1 cellular context compared by ENCODE assay signal in the genomic region with DNA sequence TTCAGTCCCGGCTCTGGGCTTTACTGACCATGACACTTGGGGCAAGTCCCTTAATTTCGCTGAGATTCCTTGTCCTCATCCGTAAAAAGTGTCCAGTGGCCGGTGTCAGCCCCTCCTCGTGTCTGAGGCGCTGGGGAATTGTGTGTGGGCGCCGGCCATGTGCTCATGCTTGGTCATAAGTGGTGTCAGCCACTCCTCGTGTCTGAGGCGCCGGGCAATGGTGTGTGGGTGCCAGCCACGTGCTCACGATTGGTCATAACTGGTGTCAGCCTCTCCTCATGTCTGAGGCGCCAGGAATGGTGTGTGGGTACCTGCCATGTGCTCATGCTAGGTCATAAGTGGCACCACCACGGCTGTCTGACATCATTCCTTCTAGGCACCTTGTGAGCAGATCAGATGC.
TF ChIP-seq lines count a peak whose summit lies in the region.

No MANE protein-coding gene starts in this region.

TF ChIP-seq in WTC11, 78 proteins besides CTCF, POLR2A, EP300 and RAD21:
- TF ChIP-seq, protein P1, sequence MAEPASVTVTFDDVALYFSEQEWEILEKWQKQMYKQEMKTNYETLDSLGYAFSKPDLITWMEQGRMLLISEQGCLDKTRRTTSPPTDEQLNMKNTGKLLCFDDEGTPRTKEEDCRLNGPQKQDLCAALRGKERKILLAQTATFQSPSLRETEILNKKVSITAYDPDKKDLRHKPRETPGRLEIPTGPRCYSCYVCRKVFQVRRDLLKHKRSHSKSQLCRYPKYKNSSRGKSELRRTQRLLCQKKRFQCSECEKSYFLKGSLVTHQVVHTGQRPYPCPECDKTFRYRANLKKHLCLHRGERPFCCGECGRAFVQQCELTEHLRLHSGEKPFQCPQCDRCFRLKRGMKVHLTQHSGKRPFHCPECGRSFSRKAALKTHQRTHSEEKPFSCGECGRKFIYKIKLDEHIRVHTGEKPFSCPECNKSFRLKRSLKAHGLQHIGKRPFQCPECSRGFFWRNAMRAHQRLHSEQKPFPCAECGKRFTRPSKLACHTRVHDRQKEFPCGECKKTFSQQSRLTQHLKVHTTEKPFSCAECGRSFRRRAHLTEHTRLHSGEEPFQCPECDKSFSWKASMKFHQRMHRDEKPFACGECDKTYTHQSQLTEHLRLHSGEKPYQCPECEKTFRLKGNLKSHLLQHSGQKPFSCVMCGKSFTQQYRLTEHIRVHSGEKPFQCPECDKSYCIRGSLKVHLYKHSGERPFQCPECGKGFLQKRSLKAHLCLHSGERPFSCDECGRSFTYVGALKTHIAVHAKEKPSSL (CRISPR knock-in tag; conservative IDR thresholded peaks at IDR 0.05): no peak
- TF ChIP-seq ZNF512 (CRISPR knock-in tag; IDR thresholded peaks at IDR 0.05; ENCODE audit: borderline replicate concordance): no peak
- TF ChIP-seq ZNF263 (CRISPR knock-in tag; IDR thresholded peaks at IDR 0.05; ENCODE audit: low read depth): no peak
- no peak for TF ChIP-seq SOX15 (CRISPR knock-in tag; IDR thresholded peaks at IDR 0.05)
- no peak for TF ChIP-seq SP1 (CRISPR knock-in tag; conservative IDR thresholded peaks at IDR 0.05)
- TF ChIP-seq ZSCAN18 (CRISPR knock-in tag; IDR thresholded peaks at IDR 0.05): no peak
- TF ChIP-seq, protein P2, sequence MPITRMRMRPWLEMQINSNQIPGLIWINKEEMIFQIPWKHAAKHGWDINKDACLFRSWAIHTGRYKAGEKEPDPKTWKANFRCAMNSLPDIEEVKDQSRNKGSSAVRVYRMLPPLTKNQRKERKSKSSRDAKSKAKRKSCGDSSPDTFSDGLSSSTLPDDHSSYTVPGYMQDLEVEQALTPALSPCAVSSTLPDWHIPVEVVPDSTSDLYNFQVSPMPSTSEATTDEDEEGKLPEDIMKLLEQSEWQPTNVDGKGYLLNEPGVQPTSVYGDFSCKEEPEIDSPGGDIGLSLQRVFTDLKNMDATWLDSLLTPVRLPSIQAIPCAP (CRISPR knock-in tag; IDR thresholded peaks at IDR 0.05): no peak
- no peak for TF ChIP-seq CREM (CRISPR knock-in tag; IDR thresholded peaks at IDR 0.05)
- TF ChIP-seq PRRX2 (CRISPR knock-in tag; IDR thresholded peaks at IDR 0.05): no peak
- TF ChIP-seq ERG (CRISPR knock-in tag; IDR thresholded peaks at IDR 0.05): no peak
- no peak for TF ChIP-seq CREB1 (CRISPR knock-in tag; IDR thresholded peaks at IDR 0.05)
- TF ChIP-seq ESRRA (CRISPR knock-in tag; IDR thresholded peaks at IDR 0.05; ENCODE audit: borderline replicate concordance): no peak
- TF ChIP-seq NR2C2 (CRISPR knock-in tag; IDR thresholded peaks at IDR 0.05): no peak
- TF ChIP-seq, protein P3, sequence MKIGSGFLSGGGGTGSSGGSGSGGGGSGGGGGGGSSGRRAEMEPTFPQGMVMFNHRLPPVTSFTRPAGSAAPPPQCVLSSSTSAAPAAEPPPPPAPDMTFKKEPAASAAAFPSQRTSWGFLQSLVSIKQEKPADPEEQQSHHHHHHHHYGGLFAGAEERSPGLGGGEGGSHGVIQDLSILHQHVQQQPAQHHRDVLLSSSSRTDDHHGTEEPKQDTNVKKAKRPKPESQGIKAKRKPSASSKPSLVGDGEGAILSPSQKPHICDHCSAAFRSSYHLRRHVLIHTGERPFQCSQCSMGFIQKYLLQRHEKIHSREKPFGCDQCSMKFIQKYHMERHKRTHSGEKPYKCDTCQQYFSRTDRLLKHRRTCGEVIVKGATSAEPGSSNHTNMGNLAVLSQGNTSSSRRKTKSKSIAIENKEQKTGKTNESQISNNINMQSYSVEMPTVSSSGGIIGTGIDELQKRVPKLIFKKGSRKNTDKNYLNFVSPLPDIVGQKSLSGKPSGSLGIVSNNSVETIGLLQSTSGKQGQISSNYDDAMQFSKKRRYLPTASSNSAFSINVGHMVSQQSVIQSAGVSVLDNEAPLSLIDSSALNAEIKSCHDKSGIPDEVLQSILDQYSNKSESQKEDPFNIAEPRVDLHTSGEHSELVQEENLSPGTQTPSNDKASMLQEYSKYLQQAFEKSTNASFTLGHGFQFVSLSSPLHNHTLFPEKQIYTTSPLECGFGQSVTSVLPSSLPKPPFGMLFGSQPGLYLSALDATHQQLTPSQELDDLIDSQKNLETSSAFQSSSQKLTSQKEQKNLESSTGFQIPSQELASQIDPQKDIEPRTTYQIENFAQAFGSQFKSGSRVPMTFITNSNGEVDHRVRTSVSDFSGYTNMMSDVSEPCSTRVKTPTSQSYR (CRISPR knock-in tag; IDR thresholded peaks at IDR 0.05): no peak
- no peak for TF ChIP-seq ZNF416 (CRISPR knock-in tag; IDR thresholded peaks at IDR 0.05)
